10 cellular contexts compared by ENCODE assay signal in genomic region chr7:27102578-27103442, GRCh38. TPM values are rescaled to one million over a fixed set of nuclear protein-coding genes. Genes with fewer than 3 reads are reported as not detected.
DNase-seq lines count a peak whose midpoint lies in the region; ATAC-seq and TF ChIP-seq lines count a peak whose summit lies in the region.
"Had no signal": no experiment of that assay in that cellular context is flagged by ENCODE, and none has a peak within 500 bp of the region (broad histone marks: within the 10 kb centered on the region; RNA-seq: fewer than 3 reads in every experiment).

Gene HOXA2, minus strand, starts transcription at chr7:27102683. Its CDS starts 183 bp downstream, at chr7:27102500.

- peaks cover 44% of the 10 kb centered on the region for H3K27me3 Mint-ChIP-seq in HFFc6 (ENCODE audit: insufficient read depth)

- H3K9me3 Mint-ChIP-seq in HFFc6: no peaks in the 10 kb centered on the region

- no peaks in the 10 kb centered on the region for H3K36me3 ChIP-seq in adrenal gland (replicated peaks in 1 of 2)
- H3K36me3 ChIP-seq in sigmoid colon: no peaks in the 10 kb centered on the region
- H3K36me3 ChIP-seq in effector memory CD4-positive, alpha-beta T cell (ENCODE audit: control insufficient read depth, insufficient read depth, low read length): no peaks in the 10 kb centered on the region

- TF ChIP-seq CTCF in HFFc6 (IDR thresholded peaks at IDR 0.05): no peak
- no peak for TF ChIP-seq CTCF in adrenal gland (IDR thresholded peaks at IDR 0.05)
- TF ChIP-seq CTCF in sigmoid colon (IDR thresholded peaks at IDR 0.05): no peak

- no peak for DNase-seq in HFFc6
- peak in 2 of 7 donors; percentile 49 to 62 for DNase-seq in adrenal gland
- peak; percentile 52 for DNase-seq in islet precursor cell
- peak; percentile 78 for DNase-seq in sigmoid colon
- DNase-seq in effector memory CD4-positive, alpha-beta T cell: no peak
- no peak for DNase-seq in cerebellar cortex (ENCODE audit: low spot score)
- DNase-seq: central memory CD4-positive, alpha-beta T cell; T-helper 1 cell had no signal

- no peak for TF ChIP-seq EP300 in sigmoid colon (IDR thresholded peaks at IDR 0.05)

- H3K4me1 Mint-ChIP-seq in HFFc6 (ENCODE audit: low read depth): peaks cover 45% of the 10 kb centered on the region

- intact Hi-C loops in adrenal gland (cut with DNase I) (loop anchor here in 1 of 2 donors (10.0 kb wide), 1 partner anchor 238 kb away; the partner anchor contains the start of gene SKAP2), sigmoid colon (cut with DNase I) (loop anchor here (5.0 kb wide), 1 partner anchor 64 kb away; the partner anchor contains the start of gene HOXA9)

- H3K27me3 ChIP-seq in adrenal gland (no peaks in the 10 kb centered on the region), sigmoid colon (no peaks in the 10 kb centered on the region)
- peaks cover 33% of the 10 kb centered on the region for H3K27me3 ChIP-seq in effector memory CD4-positive, alpha-beta T cell (replicated peaks; ENCODE audit: control insufficient read depth, insufficient read depth, low read length, poor library complexity, severe bottlenecking)

- no peaks in the 10 kb centered on the region for H3K9me3 ChIP-seq in adrenal gland (replicated peaks in 1 of 3)
- H3K9me3 ChIP-seq in sigmoid colon: no peaks in the 10 kb centered on the region
- no peaks in the 10 kb centered on the region for H3K9me3 ChIP-seq in effector memory CD4-positive, alpha-beta T cell (ENCODE audit: control insufficient read depth, low read length)

- peak within 1 kb of the TSS; percentile 29 for H3K4me3 Mint-ChIP-seq in HFFc6

- H3K36me3 Mint-ChIP-seq in HFFc6 (ENCODE audit: low read depth): peaks cover 43% of the 10 kb centered on the region

- H3K27ac Mint-ChIP-seq in HFFc6: no peak within 1 kb of the TSS

- H3K4me1 ChIP-seq in adrenal gland (replicated peaks in 1 of 2) (peaks cover 7 to 33% of the 10 kb centered on the region in 2 donors), sigmoid colon (peaks cover 0 to 57% (median 22%) of the 10 kb centered on the region in 4 donors)
- peaks cover 9% of the 10 kb centered on the region for H3K4me1 ChIP-seq in effector memory CD4-positive, alpha-beta T cell (ENCODE audit: control insufficient read depth, insufficient read depth, low read length, poor library complexity, severe bottlenecking)

- WGBS in adrenal gland, 4 donors: 6 to 22% (median 13%) methylated on average over 29 of the region's 29 CpGs
- WGBS in sigmoid colon, 2 donors: 13 to 15% methylated on average over 29 of the region's 29 CpGs

- H3K27ac ChIP-seq in adrenal gland: peak within 1 kb of the TSS in 3 of 5 donors; percentile 29 to 90 (median 87)
- H3K27ac ChIP-seq in sigmoid colon: peak within 1 kb of the TSS; percentile 93 to 99 (median 94)
- no peak within 1 kb of the TSS for H3K27ac ChIP-seq in effector memory CD4-positive, alpha-beta T cell (ENCODE audit: insufficient read depth, low read length, poor library complexity, severe bottlenecking)

- H3K4me3 ChIP-seq in adrenal gland: peak within 1 kb of the TSS in 2 of 4 donors; percentile 18 to 64
- peak within 1 kb of the TSS; percentile 34 to 53 (median 44) for H3K4me3 ChIP-seq in sigmoid colon
- H3K4me3 ChIP-seq in effector memory CD4-positive, alpha-beta T cell (ENCODE audit: insufficient read depth, low read depth, low read length, poor library complexity, severe bottlenecking): no peak within 1 kb of the TSS

- no peak for ATAC-seq in GM18517 (IDR thresholded peaks at IDR 0.05; ENCODE audit: unreplicated experiment)
- ATAC-seq in HG02870 (IDR thresholded peaks at IDR 0.05; ENCODE audit: unreplicated experiment): no peak

- peak in 1 of 2 donors; percentile 47 for TF ChIP-seq POLR2A in adrenal gland (IDR thresholded peaks at IDR 0.05)
- peak in 1 of 2 donors; percentile 15 for TF ChIP-seq POLR2A in sigmoid colon (IDR thresholded peaks at IDR 0.05)

RNA-seq across cellular contexts. Expression of gene HOXA2, which starts in this region (rescaled TPM):
- under 1 TPM in 3 of 6 experiments, not detected in 3; 0.10 to 0.17 (median 0.14) TPM for total RNA-seq in HFFc6 (2021; fragmentation: NEBNext Ultra II Directional; extraction: Animal tissue kit (Norgen Biotek cat#: 25700))
- 1 to 10 TPM in 5 of 8 donors, under 1 TPM in 2, not detected in 1; 0.41 to 1.9 (median 1.1) TPM for total RNA-seq in adrenal gland
- polyA plus RNA-seq in adrenal gland: 1 to 10 TPM; 1.2 to 2.8 (median 2.0) TPM
- 1 to 10 TPM; 1.6 to 4.3 (median 3.2) TPM for total RNA-seq in sigmoid colon
- 1 to 10 TPM in 1 of 3 donors, under 1 TPM in 2; 0.60 to 1.9 (median 0.69) TPM for polyA plus RNA-seq in sigmoid colon

Comparison
In these comparisons a context has a peak if more than half of its experiments do, and no peak if none do; other contexts are left out.
1. DNase-seq: peak in islet precursor cell (single experiment) and sigmoid colon (single experiment); none in HFFc6 (single experiment), effector memory CD4-positive, alpha-beta T cell (0 of 3) and cerebellar cortex (single experiment).